ENCODE assay signal across 30 cellular contexts in the genomic region with DNA sequence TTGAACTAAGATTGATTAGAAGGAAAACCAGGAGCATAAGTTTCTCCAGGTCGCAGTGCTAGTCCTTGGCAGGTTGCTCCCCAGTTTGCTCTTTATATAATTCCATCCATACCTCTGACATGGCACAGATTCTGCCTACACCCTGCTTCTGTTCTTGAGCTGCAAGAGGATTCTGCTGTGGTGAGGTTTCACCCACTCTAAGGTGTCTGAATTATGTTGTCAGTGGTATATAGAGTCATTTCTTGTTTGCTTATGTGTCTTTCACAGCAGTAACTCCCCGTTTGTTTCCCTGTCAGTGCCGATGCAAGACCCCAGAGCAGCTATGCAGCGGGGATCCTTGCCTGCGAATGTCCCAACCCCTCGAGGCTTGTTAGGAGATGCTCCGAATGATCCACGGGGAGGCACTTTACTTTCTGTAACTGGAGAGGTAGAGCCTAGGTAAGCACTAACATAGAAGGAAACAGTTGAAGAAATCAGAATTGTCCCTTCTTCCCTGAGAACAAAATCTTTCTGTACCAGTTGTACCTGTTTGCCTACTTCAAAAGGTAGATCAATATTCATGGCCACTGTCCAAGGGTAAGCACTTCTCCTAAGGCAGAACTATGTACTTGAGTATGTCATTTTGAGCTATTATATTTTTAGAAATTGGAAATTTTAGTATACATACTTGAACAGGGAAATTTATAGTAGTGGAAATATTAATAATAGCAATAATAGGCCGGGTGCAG. TPM values are rescaled to one million over a fixed set of nuclear protein-coding genes. Genes with fewer than 3 reads are reported as not detected.
DNase-seq lines count a peak whose midpoint lies in the region; ATAC-seq and TF ChIP-seq lines count a peak whose summit lies in the region.
"Had no signal": no experiment of that assay in that cellular context is flagged by ENCODE, and none has a peak within 500 bp of the region (broad histone marks: within the 10 kb centered on the region; RNA-seq: fewer than 3 reads in every experiment).

No MANE protein-coding gene starts in this region.

- peak overlapping the region; percentile 23; the same call in 1 of the 2 replicates for H3K27ac ChIP-seq in C4-2B
- peak overlapping the region; percentile 64 for H3K27ac ChIP-seq in CD4-positive, alpha-beta memory T cell (ENCODE audit: low read depth, low read length)
- H3K27ac ChIP-seq: right atrium auricular region, spleen, transverse colon had no signal

- CTCF ChIA-PET in CD4-positive, alpha-beta memory T cell (lab: Charles Lee; ENCODE audit: partially characterized antibody), result no interaction called here
- CTCF ChIA-PET in activated CD4-positive, alpha-beta memory T cell treated with anti-CD3 and anti-CD28 coated beads for 36 hours (lab: Charles Lee), result no interaction called here

- peak overlapping the region in 3 of 8 donors; percentile 66 to 88 (median 69) for H3K4me3 Mint-ChIP-seq in CD4-positive, alpha-beta memory T cell
- no peak overlapping the region for H3K4me3 Mint-ChIP-seq in activated CD4-positive, alpha-beta memory T cell treated with anti-CD3 and anti-CD28 coated beads for 36 hours
- H3K4me3 Mint-ChIP-seq in central memory CD8-positive, alpha-beta T cell, result no peak overlapping the region
- H3K4me3 Mint-ChIP-seq: CD8-positive, alpha-beta T cell had no signal

- POLR2A ChIA-PET in CD4-positive, alpha-beta memory T cell (lab: Charles Lee; ENCODE audit: partially characterized antibody), result interaction anchor here (2.4 kb wide), 1 partner anchor 11 kb away, joined by 8 read pairs; the partner anchor contains the start of gene CSTF2
- POLR2A ChIA-PET in activated CD4-positive, alpha-beta memory T cell treated with anti-CD3 and anti-CD28 coated beads for 36 hours (lab: Charles Lee), result no interaction called here

- peak overlapping the region in 5 of 7 donors; percentile 34 to 89 (median 85) for H3K27ac Mint-ChIP-seq in CD4-positive, alpha-beta memory T cell
- peak overlapping the region; percentile 98 for H3K27ac Mint-ChIP-seq in activated CD4-positive, alpha-beta memory T cell treated with anti-CD3 and anti-CD28 coated beads for 36 hours
- H3K27ac Mint-ChIP-seq in central memory CD8-positive, alpha-beta T cell (ENCODE audit: low read depth), result peak overlapping the region; percentile 83
- H3K27ac Mint-ChIP-seq: CD8-positive, alpha-beta T cell had no signal

- no peaks in the 10 kb centered on the region for H3K27me3 Mint-ChIP-seq in CD4-positive, alpha-beta memory T cell
- no peaks in the 10 kb centered on the region for H3K27me3 Mint-ChIP-seq in activated CD4-positive, alpha-beta memory T cell treated with anti-CD3 and anti-CD28 coated beads for 36 hours
- H3K27me3 Mint-ChIP-seq in central memory CD8-positive, alpha-beta T cell, result no peaks in the 10 kb centered on the region
- H3K27me3 Mint-ChIP-seq: naive thymus-derived CD8-positive, alpha-beta T cell had no signal

- peaks cover 24% of the 10 kb centered on the region for H3K36me3 ChIP-seq in CD4-positive, alpha-beta memory T cell (ENCODE audit: insufficient read depth, low read length)
- H3K36me3 ChIP-seq: right atrium auricular region, transverse colon had no signal

- TF ChIP-seq CTCF in C4-2B (conservative IDR thresholded peaks at IDR 0.05), result no peak

- ATAC-seq in central memory CD8-positive, alpha-beta T cell (replicated peaks; ENCODE audit: extremely low read depth, poor library complexity, severe bottlenecking), result no peak
- ATAC-seq in GM18511 (IDR thresholded peaks at IDR 0.05; ENCODE audit: unreplicated experiment), result no peak
- ATAC-seq: CD8-positive, alpha-beta T cell; K562; naive thymus-derived CD8-positive, alpha-beta T cell; Right ventricle myocardium inferior had no signal

- peaks cover 22% of the 10 kb centered on the region for H3K4me1 ChIP-seq in CD4-positive, alpha-beta memory T cell (ENCODE audit: insufficient read depth, low read length)
- H3K4me1 ChIP-seq: right atrium auricular region, spleen, transverse colon had no signal

- H3K4me1 Mint-ChIP-seq in CD4-positive, alpha-beta memory T cell, result peaks cover 8 to 25% (median 19%) of the 10 kb centered on the region in 4 donors
- H3K4me1 Mint-ChIP-seq in activated CD4-positive, alpha-beta memory T cell treated with anti-CD3 and anti-CD28 coated beads for 36 hours (ENCODE audit: low read depth), result peaks cover 29% of the 10 kb centered on the region
- peaks cover 8% of the 10 kb centered on the region for H3K4me1 Mint-ChIP-seq in central memory CD8-positive, alpha-beta T cell

- H3K4me3 ChIP-seq in CD4-positive, alpha-beta memory T cell (ENCODE audit: low read length in 2 of 2), result no peak overlapping the region
- H3K4me3 ChIP-seq: K562, right atrium auricular region, spleen, transverse colon had no signal

- peaks cover 16 to 57% of the 10 kb centered on the region in 2 donors for H3K36me3 Mint-ChIP-seq in CD4-positive, alpha-beta memory T cell
- H3K36me3 Mint-ChIP-seq in activated CD4-positive, alpha-beta memory T cell treated with anti-CD3 and anti-CD28 coated beads for 36 hours, result peaks cover 43% of the 10 kb centered on the region
- H3K36me3 Mint-ChIP-seq in central memory CD8-positive, alpha-beta T cell (ENCODE audit: insufficient read depth), result peaks cover 40% of the 10 kb centered on the region

- H3K27me3 ChIP-seq in CD4-positive, alpha-beta memory T cell (ENCODE audit: insufficient read depth, low read length), result no peaks in the 10 kb centered on the region
- H3K27me3 ChIP-seq: right atrium auricular region, spleen, transverse colon had no signal

- intact Hi-C loops in CD4-positive, alpha-beta memory T cell (cut with micrococcal nuclease), result no loop called here
- intact Hi-C loops in activated CD4-positive, alpha-beta memory T cell treated with anti-CD3 and anti-CD28 coated beads for 36 hours (cut with micrococcal nuclease), result loop anchor here (2.0 to 5.0 kb wide), 2 partner anchors 89 to 221 kb away; partner anchors contain the start of gene TRMT2B

- H3K9me3 Mint-ChIP-seq in CD4-positive, alpha-beta memory T cell, result no peaks in the 10 kb centered on the region
- H3K9me3 Mint-ChIP-seq in activated CD4-positive, alpha-beta memory T cell treated with anti-CD3 and anti-CD28 coated beads for 36 hours, result no peaks in the 10 kb centered on the region
- no peaks in the 10 kb centered on the region for H3K9me3 Mint-ChIP-seq in central memory CD8-positive, alpha-beta T cell
- H3K9me3 Mint-ChIP-seq: CD8-positive, alpha-beta T cell; naive thymus-derived CD8-positive, alpha-beta T cell had no signal

- no peaks in the 10 kb centered on the region for H3K9me3 ChIP-seq in CD4-positive, alpha-beta memory T cell (ENCODE audit: control insufficient read depth in 1 of 2, low read length in 2 of 2)
- H3K9me3 ChIP-seq: right atrium auricular region, spleen, transverse colon had no signal

- no peak for DNase-seq in CD4-positive, alpha-beta memory T cell
- no peak for DNase-seq in activated CD4-positive, alpha-beta memory T cell treated with anti-CD3 and anti-CD28 coated beads for 36 hours
- DNase-seq in central memory CD8-positive, alpha-beta T cell (ENCODE audit: low spot score in 2 of 2), result no peak
- DNase-seq in OCI-M2 (lab: John Stamatoyannopoulos, UW; ENCODE audit: unreplicated experiment) (no peak), NCI-H1092 (lab: John Stamatoyannopoulos, UW) (no peak)
- DNase-seq: activated gamma-delta T cell; aorta; CD8-positive, alpha-beta T cell; GOT3; midbrain; MM.1S; naive thymus-derived CD8-positive, alpha-beta T cell; NCI-H1436; NCI-H446; spleen; stimulated activated CD4-positive, alpha-beta T cell treated with anti-CD3 and anti-CD28 coated beads, Interleukin-2, amount 100 ng/mL, for 48 hours; stimulated activated naive CD4-positive, alpha-beta T cell treated with Interleukin-2 at 50 U/mL for 16 hours; transverse colon had no signal

RNA-seq across cellular contexts. Expression of gene CSTF2, which starts 11.2 kb away (rescaled TPM):
- 10 to 100 TPM; 14.7 to 15.2 TPM for total RNA-seq in CD4-positive, alpha-beta memory T cell
- polyA plus RNA-seq in CD4-positive, alpha-beta memory T cell, result 10 to 100 TPM in 1 of 2 donors, 1 to 10 TPM in 1; 9.5 to 13.4 TPM
- 10 to 100 TPM; 41.3 to 42.8 TPM for total RNA-seq in activated CD4-positive, alpha-beta memory T cell treated with anti-CD3 and anti-CD28 coated beads for 36 hours

RNA-seq across cellular contexts. Expression of gene NOX1, which starts 42.8 kb away (rescaled TPM):
- not detected for total RNA-seq in CD4-positive, alpha-beta memory T cell
- not detected for polyA plus RNA-seq in CD4-positive, alpha-beta memory T cell
- not detected for total RNA-seq in activated CD4-positive, alpha-beta memory T cell treated with anti-CD3 and anti-CD28 coated beads for 36 hours
- total RNA-seq: aorta; CD8-positive, alpha-beta T cell; dermis microvascular lymphatic vessel endothelial cell; fibroblast of lung; glomerular endothelial cell; K562; liver; naive thymus-derived CD8-positive, alpha-beta T cell; OCI-LY7; osteoblast; Right ventricle myocardium inferior; spleen had no signal
- polyA plus RNA-seq: aorta; fibroblast of lung; keratinocyte; naive thymus-derived CD8-positive, alpha-beta T cell had no signal
